ENCODE assay signal across 8 cellular contexts in the genomic region with DNA sequence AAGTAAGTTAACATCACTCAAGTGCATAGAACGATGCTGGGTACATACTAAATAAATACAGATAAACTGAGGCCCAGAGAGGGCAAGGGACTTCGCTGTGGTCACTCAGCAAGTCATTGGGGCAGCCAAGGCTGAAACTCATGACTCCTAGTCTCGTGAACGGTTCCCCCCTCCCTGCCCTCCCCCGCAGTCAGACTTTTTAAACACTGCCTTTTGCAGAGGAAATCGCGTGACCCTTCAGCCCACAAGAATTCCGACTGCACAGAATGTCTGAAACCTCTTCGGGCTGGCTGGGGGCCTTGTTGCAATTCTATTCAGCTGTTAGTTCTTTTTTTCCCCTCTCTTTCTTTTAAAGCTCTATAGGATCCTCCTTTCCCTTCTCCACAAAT. TPM values are rescaled to one million over a fixed set of nuclear protein-coding genes. Genes with fewer than 3 reads are reported as not detected.
DNase-seq lines count a peak whose midpoint lies in the region; ATAC-seq and TF ChIP-seq lines count a peak whose summit lies in the region.

No MANE protein-coding gene starts in this region.

- H3K4me3 Mint-ChIP-seq in activated naive CD4-positive, alpha-beta T cell treated with anti-CD3 and anti-CD28 coated beads for 36 hours, result no peak overlapping the region
- H3K4me3 Mint-ChIP-seq in activated B cell treated with CpG ODN at 0.5 μM for 24 hours, result peak overlapping the region; percentile 84

- POLR2A ChIA-PET in activated B cell treated with CpG ODN at 0.5 μM for 24 hours (lab: Charles Lee), result interaction anchor here (0.9 to 1.6 kb wide), 13 partner anchors 10 to 159 kb away, joined by 3 to 17 read pairs (median 5); no protein-coding TSS in a partner anchor

- H3K4me2 ChIP-seq in osteoblast (ENCODE audit: insufficient read depth, low read length), result peak overlapping the region; percentile 43

- H3K36me3 ChIP-seq in esophagus (ENCODE audit: control insufficient read depth in 2 of 2, insufficient read depth in 2 of 2, low read length in 1 of 2) (no peaks in the 10 kb centered on the region), osteoblast (ENCODE audit: insufficient read depth, low read length) (peaks cover 44% of the 10 kb centered on the region), upper lobe of right lung (no peaks in the 10 kb centered on the region)

- CTCF ChIA-PET in activated naive CD4-positive, alpha-beta T cell treated with anti-CD3 and anti-CD28 coated beads for 36 hours (lab: Charles Lee), result no interaction called here
- CTCF ChIA-PET in activated B cell treated with CpG ODN at 0.5 μM for 24 hours (lab: Charles Lee), result interaction anchor here (1.3 kb wide), 1 partner anchor 159 kb away, joined by 8 read pairs; no protein-coding TSS in a partner anchor

- H3K27me3 ChIP-seq in esophagus (ENCODE audit: control insufficient read depth in 1 of 2, insufficient read depth in 2 of 2, low read length in 2 of 2), result no peaks in the 10 kb centered on the region
- no peaks in the 10 kb centered on the region for H3K27me3 ChIP-seq in osteoblast (ENCODE audit: insufficient read depth, low read length)
- no peaks in the 10 kb centered on the region for H3K27me3 ChIP-seq in upper lobe of right lung

- DNase-seq in activated naive CD4-positive, alpha-beta T cell treated with anti-CD3 and anti-CD28 coated beads for 36 hours, result peak; percentile 50
- DNase-seq in activated naive CD4-positive, alpha-beta T cell treated with anti-CD3 and anti-CD28 coated beads, Interleukin-2, amount 50 U/mL, for 16 hours, result no peak
- DNase-seq in activated B cell treated with CpG ODN at 0.5 μM for 24 hours (no peak), osteoblast (ENCODE audit: insufficient read length, low spot score, missing footprints) (peak; percentile 97), upper lobe of right lung (peak; percentile 84), germinal center (ENCODE audit: low spot score) (no peak)

- H3K9me3 ChIP-seq in esophagus (ENCODE audit: control insufficient read depth in 2 of 2, insufficient read depth in 1 of 2, low read depth in 1 of 2, low read length in 1 of 2) (no peaks in the 10 kb centered on the region), osteoblast (ENCODE audit: low read depth, low read length) (no peaks in the 10 kb centered on the region), upper lobe of right lung (no peaks in the 10 kb centered on the region)

- no peaks in the 10 kb centered on the region for H3K9me3 Mint-ChIP-seq in activated naive CD4-positive, alpha-beta T cell treated with anti-CD3 and anti-CD28 coated beads for 36 hours
- H3K9me3 Mint-ChIP-seq in activated B cell treated with CpG ODN at 0.5 μM for 24 hours, result no peaks in the 10 kb centered on the region

- ATAC-seq in HG03196 (IDR thresholded peaks at IDR 0.05; ENCODE audit: unreplicated experiment) (peak; percentile 28), activated B cell treated with CpG ODN at 0.5 μM for 24 hours (ENCODE audit: low read depth) (peak; percentile 25), upper lobe of right lung (peak; percentile 65)

- no peak overlapping the region for H3K4me3 ChIP-seq in esophagus (ENCODE audit: low read depth in 1 of 2, low read length in 2 of 2)
- H3K4me3 ChIP-seq in osteoblast (ENCODE audit: insufficient read depth, low read length), result no peak overlapping the region
- peak overlapping the region; percentile 8 for H3K4me3 ChIP-seq in upper lobe of right lung

- no peak overlapping the region for H2AFZ ChIP-seq in osteoblast (ENCODE audit: low read length)

- intact Hi-C loops in activated naive CD4-positive, alpha-beta T cell treated with anti-CD3 and anti-CD28 coated beads for 36 hours (cut with micrococcal nuclease), result loop anchor here (1.0 kb wide), 1 partner anchor 32 kb away; no protein-coding TSS in a partner anchor
- intact Hi-C loops in activated B cell treated with CpG ODN at 0.5 μM for 24 hours (cut with micrococcal nuclease) (loop anchor here (1.0 to 5.0 kb wide), 7 partner anchors 8 to 197 kb away; no protein-coding TSS in a partner anchor), upper lobe of right lung (cut with DNase I) (no loop called here)

- 46 to 53% methylated on average over 9 of the region's 9 CpGs for WGBS in esophagus, 2 donors

- no peak for TF ChIP-seq CTCF in activated B cell treated with CpG ODN at 0.5 μM for 24 hours (IDR thresholded peaks at IDR 0.05)
- no peak for TF ChIP-seq CTCF in osteoblast (IDR thresholded peaks at IDR 0.05; ENCODE audit: extremely low read depth, low read depth, low read length)
- TF ChIP-seq CTCF in upper lobe of right lung (IDR thresholded peaks at IDR 0.05), result no peak

- no peaks in the 10 kb centered on the region for H3K27me3 Mint-ChIP-seq in activated naive CD4-positive, alpha-beta T cell treated with anti-CD3 and anti-CD28 coated beads for 36 hours (ENCODE audit: low read depth)
- H3K27me3 Mint-ChIP-seq in activated B cell treated with CpG ODN at 0.5 μM for 24 hours, result no peaks in the 10 kb centered on the region

- H3K27ac ChIP-seq in esophagus (ENCODE audit: low read depth in 2 of 2, low read length in 1 of 2), result peak overlapping the region; percentile 75 to 84
- H3K27ac ChIP-seq in osteoblast (ENCODE audit: low read depth, low read length), result peak overlapping the region; percentile 99
- H3K27ac ChIP-seq in upper lobe of right lung, result peak overlapping the region; percentile 90

- no peak overlapping the region for H3K27ac Mint-ChIP-seq in activated naive CD4-positive, alpha-beta T cell treated with anti-CD3 and anti-CD28 coated beads for 36 hours
- H3K27ac Mint-ChIP-seq in activated B cell treated with CpG ODN at 0.5 μM for 24 hours, result peak overlapping the region; percentile 99

- peaks cover 5% of the 10 kb centered on the region for H4K20me1 ChIP-seq in osteoblast (ENCODE audit: insufficient read depth, low read length)

- H3K36me3 Mint-ChIP-seq in activated naive CD4-positive, alpha-beta T cell treated with anti-CD3 and anti-CD28 coated beads for 36 hours (ENCODE audit: low read depth), result no peaks in the 10 kb centered on the region
- peaks cover 20% of the 10 kb centered on the region for H3K36me3 Mint-ChIP-seq in activated B cell treated with CpG ODN at 0.5 μM for 24 hours (ENCODE audit: low read depth)

- peaks cover 13% of the 10 kb centered on the region for H3K4me1 Mint-ChIP-seq in activated naive CD4-positive, alpha-beta T cell treated with anti-CD3 and anti-CD28 coated beads for 36 hours (ENCODE audit: low read depth)
- peaks cover 95% of the 10 kb centered on the region for H3K4me1 Mint-ChIP-seq in activated B cell treated with CpG ODN at 0.5 μM for 24 hours

- H3K79me2 ChIP-seq in osteoblast (ENCODE audit: insufficient read depth, low read length), result peaks cover 90% of the 10 kb centered on the region

- H3K4me1 ChIP-seq in esophagus (ENCODE audit: control insufficient read depth in 2 of 2, insufficient read depth in 2 of 2, low read length in 1 of 2) (peaks cover 0 to 14% of the 10 kb centered on the region in 2 donors), osteoblast (ENCODE audit: insufficient read depth, low read length) (peaks cover 75% of the 10 kb centered on the region), upper lobe of right lung (peaks cover 85% of the 10 kb centered on the region)

RNA-seq across cellular contexts. Expression of gene NEK6, which starts 28.1 kb away (rescaled TPM):
- total RNA-seq in activated naive CD4-positive, alpha-beta T cell treated with anti-CD3 and anti-CD28 coated beads for 36 hours, result 1 to 10 TPM in 1 of 2 experiments, under 1 TPM in 1; 0.89 to 1.5 TPM
- total RNA-seq in activated B cell treated with CpG ODN at 0.5 μM for 24 hours (110 and 115 TPM in 2 replicates), osteoblast (128 and 130 TPM in 2 replicates), upper lobe of right lung (137 TPM)
- polyA plus RNA-seq in esophagus, result 1 to 10 TPM; 1.7 to 2.3 TPM

Comparison
In these comparisons a context has a peak if more than half of its experiments do, and no peak if none do; other contexts are left out.
1. DNase-seq: peak in activated naive CD4-positive, alpha-beta T cell treated with anti-CD3 and anti-CD28 coated beads for 36 hours (single experiment), osteoblast (single experiment) and upper lobe of right lung (single experiment); none in activated naive CD4-positive, alpha-beta T cell treated with anti-CD3 and anti-CD28 coated beads, Interleukin-2, amount 50 U/mL, for 16 hours (single experiment), activated B cell treated with CpG ODN at 0.5 μM for 24 hours (single experiment) and germinal center (single experiment).
2. RNA of gene NEK6, which starts 28.1 kb away (total RNA-seq): 137 TPM in upper lobe of right lung (single experiment), 128 to 130 TPM in osteoblast and 110 to 115 TPM in activated B cell treated with CpG ODN at 0.5 μM for 24 hours; 0.89 to 1.5 TPM in activated naive CD4-positive, alpha-beta T cell treated with anti-CD3 and anti-CD28 coated beads for 36 hours; every median in the first group is over 10 times any median in the second.
3. Peak in every context shown above with its lines, with median percentiles within 50 percentile points of each other: ATAC-seq and H3K27ac ChIP-seq.